8 cellular contexts compared by ENCODE assay signal in the genomic region with DNA sequence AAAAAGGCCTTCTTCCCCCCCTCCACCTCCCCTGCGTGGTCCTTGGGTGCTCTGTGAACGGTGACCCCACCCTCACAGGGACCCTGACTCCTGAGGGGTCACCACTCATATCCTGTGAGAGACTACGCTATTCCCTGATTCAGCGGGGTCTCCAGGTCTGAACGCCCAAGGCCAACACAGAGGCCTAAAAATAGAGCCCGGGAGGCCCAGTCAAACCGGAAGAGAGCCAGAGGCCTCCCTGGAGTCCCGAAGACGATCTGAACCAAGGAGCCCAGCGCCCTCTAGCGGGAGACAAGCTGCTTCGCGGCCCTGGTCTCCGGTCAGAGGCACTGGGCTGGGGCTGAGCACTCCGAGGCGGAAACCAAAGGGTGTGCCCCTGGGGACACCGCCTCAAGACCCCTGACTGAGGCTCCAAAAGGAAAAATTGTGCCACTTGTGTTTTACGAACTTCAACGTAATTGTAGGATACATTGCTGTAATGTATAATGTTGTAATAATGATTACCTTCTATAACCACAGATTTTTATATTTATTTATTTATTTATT. TPM values are rescaled to one million over a fixed set of nuclear protein-coding genes. Genes with fewer than 3 reads are reported as not detected.
DNase-seq lines count a peak whose midpoint lies in the region; ATAC-seq and TF ChIP-seq lines count a peak whose summit lies in the region.

No MANE protein-coding gene starts in this region.

- TF ChIP-seq CTCF in C4-2B (conservative IDR thresholded peaks at IDR 0.05) (peak; percentile 97), choroid plexus epithelial cell (conservative IDR thresholded peaks at IDR 0.05; ENCODE audit: low read depth, low read length) (peak; percentile 95), liver (IDR thresholded peaks at IDR 0.05; ENCODE audit: low read depth, low read length, missing input control) (peak; percentile 89)

- no peak overlapping the region; the same call in 1 of the 2 replicates for H3K27ac ChIP-seq in C4-2B
- peak overlapping the region in 1 of 2 donors; percentile 15 for H3K27ac ChIP-seq in liver (ENCODE audit: low read depth in 1 of 2, low read length in 2 of 2)

- peaks cover 0 to 1% (median 0%) of the 10 kb centered on the region in 4 donors for H3K4me1 ChIP-seq in liver (ENCODE audit: control insufficient read depth in 4 of 4, insufficient read depth in 4 of 4, low read length in 3 of 4)

- ATAC-seq in GM19397 (IDR thresholded peaks at IDR 0.05; ENCODE audit: unreplicated experiment), result peak; percentile 97
- peak; percentile 99 for ATAC-seq in HG03521 (IDR thresholded peaks at IDR 0.05; ENCODE audit: unreplicated experiment)
- ATAC-seq in activated CD4-positive, alpha-beta T cell treated with anti-CD3 and anti-CD28 coated beads for 36 hours, result peak; percentile 99

- peak; percentile 96 to 98 for TF ChIP-seq RAD21 in liver (IDR thresholded peaks at IDR 0.05)

- no peaks in the 10 kb centered on the region for H3K9me3 ChIP-seq in liver (ENCODE audit: control insufficient read depth in 4 of 4, low read length in 3 of 4)

- no peaks in the 10 kb centered on the region for H3K27me3 ChIP-seq in liver (ENCODE audit: control insufficient read depth in 4 of 4, insufficient read depth in 4 of 4, low read length in 3 of 4)

- H3K27me3 Mint-ChIP-seq in activated CD4-positive, alpha-beta T cell treated with anti-CD3 and anti-CD28 coated beads for 36 hours, result no peaks in the 10 kb centered on the region

- POLR2A ChIA-PET in activated CD4-positive, alpha-beta T cell treated with anti-CD3 and anti-CD28 coated beads for 36 hours (lab: Charles Lee), result interaction anchor here (0.7 kb wide), 1 partner anchor 123 kb away, joined by 6 read pairs; no protein-coding TSS in a partner anchor

- intact Hi-C loops in activated CD4-positive, alpha-beta T cell treated with anti-CD3 and anti-CD28 coated beads for 36 hours (cut with DNase I, micrococcal nuclease), result loop anchor here (1.0 to 5.0 kb wide), 12 partner anchors 55 to 281 kb away; partner anchors contain the start of genes ITPKB (in 1 of the 2) and STUM (in 1 of the 2)

- peaks cover 41% of the 10 kb centered on the region for H3K4me1 Mint-ChIP-seq in activated CD4-positive, alpha-beta T cell treated with anti-CD3 and anti-CD28 coated beads for 36 hours

- DNase-seq in NCI-H524 (lab: John Stamatoyannopoulos, UW) (peak; percentile 90), choroid plexus epithelial cell (ENCODE audit: low read depth) (peak; percentile 97)
- peak; percentile 99 for DNase-seq in activated CD4-positive, alpha-beta T cell treated with anti-CD3 and anti-CD28 coated beads for 36 hours
- peak; percentile 90 for DNase-seq in stimulated activated CD4-positive, alpha-beta T cell treated with anti-CD3 and anti-CD28 coated beads, Interleukin-2, amount 100 ng/mL, for 4 hours (ENCODE audit: low read depth)

- no peaks in the 10 kb centered on the region for H3K36me3 Mint-ChIP-seq in activated CD4-positive, alpha-beta T cell treated with anti-CD3 and anti-CD28 coated beads for 36 hours (ENCODE audit: low read depth)

- WGBS in liver, result 16% methylated on average over 19 of the region's 19 CpGs

- H3K9me3 Mint-ChIP-seq in activated CD4-positive, alpha-beta T cell treated with anti-CD3 and anti-CD28 coated beads for 36 hours (ENCODE audit: low read depth), result no peaks in the 10 kb centered on the region

- no peak overlapping the region for H3K4me3 ChIP-seq in choroid plexus epithelial cell (ENCODE audit: low read depth, low read length)
- H3K4me3 ChIP-seq in liver (ENCODE audit: low read depth in 1 of 3, low read length in 3 of 3), result no peak overlapping the region

- no peaks in the 10 kb centered on the region for H3K36me3 ChIP-seq in liver (ENCODE audit: control insufficient read depth in 4 of 4, insufficient read depth in 3 of 4, low read depth in 1 of 4, low read length in 3 of 4)

- CTCF ChIA-PET in activated CD4-positive, alpha-beta T cell treated with anti-CD3 and anti-CD28 coated beads for 36 hours (lab: Charles Lee), result interaction anchor here (0.5 to 5.7 kb wide), 19 partner anchors 11 to 371 kb away, joined by 3 to 43 read pairs (median 3); no protein-coding TSS in a partner anchor

- peak overlapping the region; percentile 94 for H3K27ac Mint-ChIP-seq in activated CD4-positive, alpha-beta T cell treated with anti-CD3 and anti-CD28 coated beads for 36 hours

- no peak overlapping the region for H3K9ac ChIP-seq in liver (ENCODE audit: low read depth in 1 of 2, low read length in 2 of 2)

- H3K4me3 Mint-ChIP-seq in activated CD4-positive, alpha-beta T cell treated with anti-CD3 and anti-CD28 coated beads for 36 hours, result peak overlapping the region; percentile 44

TF ChIP-seq in liver, 16 proteins besides CTCF, POLR2A, EP300 and RAD21:
- TF ChIP-seq ZBTB33 (IDR thresholded peaks at IDR 0.05) (no peak), GABPA (IDR thresholded peaks at IDR 0.05 in 1 of 2, conservative IDR thresholded peaks at IDR 0.05 in 1 of 2) (peak in 1 of 2 donors; percentile 30), NR2F2 (IDR thresholded peaks at IDR 0.05) (peak; percentile 23), RXRA (IDR thresholded peaks at IDR 0.05) (no peak), HNF4G (IDR thresholded peaks at IDR 0.05) (no peak), HNF4A (conservative IDR thresholded peaks at IDR 0.05) (no peak), FOXA2 (IDR thresholded peaks at IDR 0.05) (no peak)
- TF ChIP-seq, protein P1, sequence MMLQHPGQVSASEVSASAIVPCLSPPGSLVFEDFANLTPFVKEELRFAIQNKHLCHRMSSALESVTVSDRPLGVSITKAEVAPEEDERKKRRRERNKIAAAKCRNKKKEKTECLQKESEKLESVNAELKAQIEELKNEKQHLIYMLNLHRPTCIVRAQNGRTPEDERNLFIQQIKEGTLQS (IDR thresholded peaks at IDR 0.05), result no peak

RNA-seq across cellular contexts. Expression of gene PSEN2, which starts 42.4 kb away (rescaled TPM):
- 1 to 10 TPM; 2.2 to 3.2 TPM for total RNA-seq in activated CD4-positive, alpha-beta T cell treated with anti-CD3 and anti-CD28 coated beads for 36 hours
- total RNA-seq in liver, result 10 to 100 TPM in 1 of 2 donors, 1 to 10 TPM in 1; 6.9 to 19.0 TPM
- polyA plus RNA-seq in liver, result 10 to 100 TPM in 1 of 2 donors, 1 to 10 TPM in 1; 9.8 to 11.7 TPM
